In the genomic region with DNA sequence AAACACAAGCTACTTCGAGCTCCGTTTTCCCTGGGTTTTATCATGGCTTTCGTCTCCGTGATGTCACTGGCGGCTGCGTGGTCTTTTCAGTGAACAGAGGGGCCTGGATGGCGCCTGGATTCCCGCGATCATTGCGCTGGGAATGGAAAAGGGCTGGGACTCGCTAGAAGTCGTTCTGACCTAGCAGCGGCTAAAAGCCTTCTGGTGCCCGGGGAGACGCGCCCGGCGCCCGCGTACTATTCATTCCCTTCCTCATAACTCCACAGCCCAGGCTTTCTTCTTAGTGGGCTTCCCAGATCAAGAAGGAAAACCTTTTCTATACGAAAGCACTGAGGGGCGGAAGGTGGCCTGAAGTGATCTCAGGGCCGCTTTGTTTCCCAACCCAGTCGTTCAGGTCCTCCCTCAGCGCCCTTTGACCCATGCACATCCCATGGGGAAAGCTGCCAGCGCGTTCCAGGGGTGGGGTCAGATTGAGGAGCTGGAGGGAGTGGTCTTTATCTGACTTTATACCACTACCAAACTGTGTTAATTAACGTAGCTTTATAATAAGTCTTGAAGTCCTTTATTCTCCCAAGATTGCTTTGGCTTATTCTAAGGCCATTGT, we compare ENCODE assay signal across 10 cellular contexts.
DNase-seq lines count a peak whose midpoint lies in the region; ATAC-seq, FAIRE-seq and TF ChIP-seq lines count a peak whose summit lies in the region.
"Had no signal": no experiment of that assay in that cellular context is flagged by ENCODE, and none has a peak within 500 bp of the region (broad histone marks: within the 10 kb centered on the region; RNA-seq: fewer than 3 reads in every experiment).

No MANE protein-coding gene starts in this region.

- ATAC-seq in heart right ventricle, result no peak
- peak; percentile 30; the same call in 2 of the 3 replicates for ATAC-seq in K562
- no peak for ATAC-seq in memory B cell (ENCODE audit: low read depth)
- no peak for ATAC-seq in GM21529 (IDR thresholded peaks at IDR 0.05; ENCODE audit: unreplicated experiment)
- no peak for ATAC-seq in HG03095 (IDR thresholded peaks at IDR 0.05; ENCODE audit: unreplicated experiment)
- ATAC-seq in HG02610 (IDR thresholded peaks at IDR 0.05; ENCODE audit: unreplicated experiment), result no peak

- H3K9ac ChIP-seq in K562 (ENCODE audit: insufficient read depth in 1 of 2, low read depth in 2 of 2, low read length in 2 of 2), result no peak overlapping the region

- no peak overlapping the region for H3K27ac Mint-ChIP-seq in memory B cell

- TF ChIP-seq RAD21 in K562 (CRISPR knock-in tag; conservative IDR thresholded peaks at IDR 0.05 in 1 of 2, IDR thresholded peaks at IDR 0.05 in 1 of 2), result no peak

- H3K27me3 ChIP-seq in heart right ventricle, result no peaks in the 10 kb centered on the region
- no peaks in the 10 kb centered on the region for H3K27me3 ChIP-seq in right atrium auricular region
- no peaks in the 10 kb centered on the region for H3K27me3 ChIP-seq in K562 (ENCODE audit: control insufficient read depth in 2 of 2, insufficient read depth in 2 of 2, low read length in 2 of 2)
- no peaks in the 10 kb centered on the region for H3K27me3 ChIP-seq in uterus

- BruUV-seq in K562 (replicated peaks; lab: Mats Ljungman, UMichigan), result no TSS peak

- no peaks in the 10 kb centered on the region for H3K79me2 ChIP-seq in K562 (ENCODE audit: control insufficient read depth, insufficient read depth, low read length)

- FAIRE-seq in K562 (lab: Jason Lieb, UNC), result no peak

- TF ChIP-seq EP300 in K562 (IDR thresholded peaks at IDR 0.05; ENCODE audit: low read length), result no peak

- H3K9me3 ChIP-seq in heart right ventricle, result no peaks in the 10 kb centered on the region
- H3K9me3 ChIP-seq in right atrium auricular region, result no peaks in the 10 kb centered on the region
- H3K9me3 ChIP-seq in K562 (replicated peaks; ENCODE audit: control insufficient read depth, insufficient read depth, low read depth, low read length), result no peaks in the 10 kb centered on the region
- H3K9me3 ChIP-seq in uterus, result no peaks in the 10 kb centered on the region

- peak overlapping the region in 3 of 10 donors; percentile 65 to 77 (median 72) for H3K4me3 ChIP-seq in heart right ventricle
- no peak overlapping the region for H3K4me3 ChIP-seq in right atrium auricular region
- H3K4me3 ChIP-seq in K562, result no peak overlapping the region
- no peak overlapping the region for H3K4me3 ChIP-seq in uterus

- no peaks in the 10 kb centered on the region for H4K20me1 ChIP-seq in K562 (replicated peaks; ENCODE audit: control insufficient read depth, insufficient read depth, low read length)

- H3K36me3 ChIP-seq in heart right ventricle, result peaks cover 0 to 3% (median 0%) of the 10 kb centered on the region in 9 donors
- no peaks in the 10 kb centered on the region for H3K36me3 ChIP-seq in right atrium auricular region
- H3K36me3 ChIP-seq in K562 (ENCODE audit: control insufficient read depth, insufficient read depth, low read length), result no peaks in the 10 kb centered on the region
- H3K36me3 ChIP-seq in uterus, result no peaks in the 10 kb centered on the region

- intact Hi-C loops in heart right ventricle (cut with DNase I), result loop anchor here in 4 of 10 donors (5.0 to 10.0 kb wide), 4 partner anchors 132 to 140 kb away; partner anchors contain the start of genes WBP4 (in 2 of the 4) and SLC25A15 (in 1 of the 4)
- intact Hi-C loops in K562 (cut with micrococcal nuclease), result no loop called here
- intact Hi-C loops in uterus (cut with DNase I; ENCODE audit: low total_unique reads), result loop anchor here (10.0 kb wide), 1 partner anchor 142 kb away; the partner anchor contains the start of gene WBP4

- 64 to 66% methylated on average over 28 of the region's 28 CpGs for WGBS in heart right ventricle, 2 donors
- 71% methylated on average over 15 of the region's 28 CpGs for WGBS in K562 (ENCODE audit: insufficient coverage, low coverage, missing lambda C conversion rate)

- peaks cover 12% of the 10 kb centered on the region for H3K4me1 Mint-ChIP-seq in memory B cell

- H3K4me2 ChIP-seq in K562 (ENCODE audit: insufficient read depth, low read length), result no peak overlapping the region

- H3K4me1 ChIP-seq in heart right ventricle, result peaks cover 0 to 17% (median 11%) of the 10 kb centered on the region in 9 donors
- peaks cover 0 to 10% of the 10 kb centered on the region in 2 donors for H3K4me1 ChIP-seq in right atrium auricular region
- H3K4me1 ChIP-seq in K562 (replicated peaks in 1 of 2; ENCODE audit: control insufficient read depth in 2 of 2, insufficient read depth in 2 of 2, low read length in 2 of 2), result peaks cover 3 to 4% of the 10 kb centered on the region in 2 experiments; a peak in 4 of 5 replicates
- H3K4me1 ChIP-seq in uterus, result peaks cover 0 to 4% of the 10 kb centered on the region in 2 donors

- TF ChIP-seq POLR2A in K562 (conservative IDR thresholded peaks at IDR 0.05), result no peak
- no peak for TF ChIP-seq POLR2A in uterus (IDR thresholded peaks at IDR 0.05)

- peak overlapping the region; percentile 72 for H3K4me3 Mint-ChIP-seq in memory B cell

- H3K27ac ChIP-seq in heart right ventricle (peak overlapping the region in 4 of 10 donors; percentile 45 to 89 (median 72)), right atrium auricular region (no peak overlapping the region), K562 (ENCODE audit: extremely low read depth, low read depth, low read length) (no peak overlapping the region), uterus (no peak overlapping the region)

- CTCF ChIA-PET in K562 (lab: Yijun Ruan, JAX; ENCODE audit: low intra/inter-chr PET ratio), result no interaction called here

- peak; percentile 13 to 18 for DNase-seq in heart right ventricle
- DNase-seq in right atrium auricular region (ENCODE audit: low spot score), result no peak
- DNase-seq in K562 (ENCODE audit: extremely low read depth in 1 of 4, low spot score in 3 of 4), result no peak
- no peak for DNase-seq in memory B cell (ENCODE audit: low spot score in 2 of 2)
- peak; percentile 20 to 21 for DNase-seq in uterus
- DNase-seq: activated effector memory CD4-positive, alpha-beta T cell treated with anti-CD3 and anti-CD28 coated beads, Interleukin-2, amount 50 U/mL, for 16 hours; NCI-H524 treated with DMSO at 0.1 percent for 48 hours had no signal

- no peaks in the 10 kb centered on the region for H3K9me1 ChIP-seq in K562 (ENCODE audit: control insufficient read depth, insufficient read depth, low read length)

- POLR2A ChIA-PET in K562 (lab: Yijun Ruan, JAX), result no interaction called here

- H3K9me3 Mint-ChIP-seq in memory B cell, result peaks cover 1% of the 10 kb centered on the region

- no peak for TF ChIP-seq CTCF in heart right ventricle (IDR thresholded peaks at IDR 0.05)
- TF ChIP-seq CTCF in right atrium auricular region (IDR thresholded peaks at IDR 0.05), result no peak
- TF ChIP-seq CTCF in K562 (IDR thresholded peaks at IDR 0.05 in 2 of 3, conservative IDR thresholded peaks at IDR 0.05 in 1 of 3; ENCODE audit: insufficient read depth in 2 of 3, low read depth in 1 of 3, low read length in 3 of 3), result no peak
- no peak for TF ChIP-seq CTCF in uterus (IDR thresholded peaks at IDR 0.05)

- no peak overlapping the region for H2AFZ ChIP-seq in K562 (ENCODE audit: low read depth, low read length)

- in situ Hi-C loops in K562 (cut with MboI), result no loop called here

- H3K36me3 Mint-ChIP-seq in memory B cell, result peaks cover 2% of the 10 kb centered on the region

- no peaks in the 10 kb centered on the region for H3K27me3 Mint-ChIP-seq in memory B cell

TF ChIP-seq in K562, 482 proteins besides CTCF, POLR2A, EP300 and RAD21:
- no peak for TF ChIP-seq KDM5B (IDR thresholded peaks at IDR 0.05; ENCODE audit: insufficient replicate concordance, low read depth, low read length)
- TF ChIP-seq NCOA4 (IDR thresholded peaks at IDR 0.05; ENCODE audit: partially characterized antibody), result no peak
- no peak for TF ChIP-seq ZBTB34 (CRISPR knock-in tag; IDR thresholded peaks at IDR 0.05)
- no peak for TF ChIP-seq CREB1 (IDR thresholded peaks at IDR 0.05)
- TF ChIP-seq CREB1 (CRISPR knock-in tag; IDR thresholded peaks at IDR 0.05), result no peak
- peak; percentile 68 for TF ChIP-seq ZBTB33 (CRISPR knock-in tag; IDR thresholded peaks at IDR 0.05)
- TF ChIP-seq SRF (CRISPR knock-in tag; IDR thresholded peaks at IDR 0.05), result no peak
- no peak for TF ChIP-seq CHCHD3 (CRISPR knock-in tag; IDR thresholded peaks at IDR 0.05)

Comparison
In these comparisons a context has a peak if more than half of its experiments do, and no peak if none do; other contexts are left out.
1. DNase-seq: peak in heart right ventricle (2 of 2) and uterus (2 of 2); none in right atrium auricular region (single experiment), K562 (0 of 4) and memory B cell (0 of 2).